ENCODE assay signal across 1 cellular context in genomic region chr22:42091446-42091764, GRCh38.
TF ChIP-seq lines count a peak whose summit lies in the region.

No MANE protein-coding gene starts in this region.

TF ChIP-seq in HEK293, 187 proteins besides CTCF, POLR2A, EP300 and RAD21 (continued from another document):
- TF ChIP-seq, protein P1, sequence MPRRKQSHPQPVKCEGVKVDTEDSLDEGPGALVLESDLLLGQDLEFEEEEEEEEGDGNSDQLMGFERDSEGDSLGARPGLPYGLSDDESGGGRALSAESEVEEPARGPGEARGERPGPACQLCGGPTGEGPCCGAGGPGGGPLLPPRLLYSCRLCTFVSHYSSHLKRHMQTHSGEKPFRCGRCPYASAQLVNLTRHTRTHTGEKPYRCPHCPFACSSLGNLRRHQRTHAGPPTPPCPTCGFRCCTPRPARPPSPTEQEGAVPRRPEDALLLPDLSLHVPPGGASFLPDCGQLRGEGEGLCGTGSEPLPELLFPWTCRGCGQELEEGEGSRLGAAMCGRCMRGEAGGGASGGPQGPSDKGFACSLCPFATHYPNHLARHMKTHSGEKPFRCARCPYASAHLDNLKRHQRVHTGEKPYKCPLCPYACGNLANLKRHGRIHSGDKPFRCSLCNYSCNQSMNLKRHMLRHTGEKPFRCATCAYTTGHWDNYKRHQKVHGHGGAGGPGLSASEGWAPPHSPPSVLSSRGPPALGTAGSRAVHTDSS (tag by site-specific recombination; IDR thresholded peaks at IDR 0.05) = no peak
- TF ChIP-seq ZNF404 (tag by site-specific recombination; IDR thresholded peaks at IDR 0.05) (no peak), ZNF16 (tag by site-specific recombination; IDR thresholded peaks at IDR 0.05; ENCODE audit: low read depth) (no peak), PRDM1 (tag by site-specific recombination; IDR thresholded peaks at IDR 0.05) (no peak), ZNF239 (tag by site-specific recombination; IDR thresholded peaks at IDR 0.05) (no peak), ZNF398 (tag by site-specific recombination; IDR thresholded peaks at IDR 0.05) (no peak), HOXA7 (CRISPR knock-in tag; IDR thresholded peaks at IDR 0.05; ENCODE audit: borderline replicate concordance) (no peak), ZNF621 (tag by site-specific recombination; IDR thresholded peaks at IDR 0.05) (no peak)
- TF ChIP-seq, protein P2, sequence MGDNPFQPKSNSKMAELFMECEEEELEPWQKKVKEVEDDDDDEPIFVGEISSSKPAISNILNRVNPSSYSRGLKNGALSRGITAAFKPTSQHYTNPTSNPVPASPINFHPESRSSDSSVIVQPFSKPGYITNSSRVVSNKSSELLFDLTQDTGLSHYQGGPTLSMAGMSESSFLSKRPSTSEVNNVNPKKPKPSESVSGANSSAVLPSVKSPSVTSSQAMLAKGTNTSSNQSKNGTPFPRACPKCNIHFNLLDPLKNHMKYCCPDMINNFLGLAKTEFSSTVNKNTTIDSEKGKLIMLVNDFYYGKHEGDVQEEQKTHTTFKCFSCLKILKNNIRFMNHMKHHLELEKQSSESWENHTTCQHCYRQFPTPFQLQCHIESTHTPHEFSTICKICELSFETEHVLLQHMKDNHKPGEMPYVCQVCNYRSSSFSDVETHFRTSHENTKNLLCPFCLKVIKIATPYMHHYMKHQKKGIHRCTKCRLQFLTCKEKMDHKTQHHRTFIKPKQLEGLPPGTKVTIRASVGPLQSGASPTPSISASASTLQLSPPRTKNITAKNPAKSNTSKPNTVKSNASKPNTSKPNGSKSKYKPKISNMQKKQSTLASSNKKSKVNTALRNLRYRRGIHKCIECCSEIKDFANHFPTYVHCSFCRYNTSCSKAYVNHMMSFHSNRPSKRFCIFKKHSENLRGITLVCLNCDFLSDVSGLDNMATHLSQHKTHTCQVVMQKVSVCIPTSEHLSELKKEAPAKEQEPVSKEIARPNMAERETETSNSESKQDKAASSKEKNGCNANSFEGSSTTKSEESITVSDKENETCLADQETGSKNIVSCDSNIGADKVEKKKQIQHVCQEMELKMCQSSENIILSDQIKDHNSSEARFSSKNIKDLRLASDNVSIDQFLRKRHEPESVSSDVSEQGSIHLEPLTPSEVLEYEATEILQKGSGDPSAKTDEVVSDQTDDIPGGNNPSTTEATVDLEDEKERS (tag by site-specific recombination; IDR thresholded peaks at IDR 0.05) = no peak
- TF ChIP-seq, protein P3, sequence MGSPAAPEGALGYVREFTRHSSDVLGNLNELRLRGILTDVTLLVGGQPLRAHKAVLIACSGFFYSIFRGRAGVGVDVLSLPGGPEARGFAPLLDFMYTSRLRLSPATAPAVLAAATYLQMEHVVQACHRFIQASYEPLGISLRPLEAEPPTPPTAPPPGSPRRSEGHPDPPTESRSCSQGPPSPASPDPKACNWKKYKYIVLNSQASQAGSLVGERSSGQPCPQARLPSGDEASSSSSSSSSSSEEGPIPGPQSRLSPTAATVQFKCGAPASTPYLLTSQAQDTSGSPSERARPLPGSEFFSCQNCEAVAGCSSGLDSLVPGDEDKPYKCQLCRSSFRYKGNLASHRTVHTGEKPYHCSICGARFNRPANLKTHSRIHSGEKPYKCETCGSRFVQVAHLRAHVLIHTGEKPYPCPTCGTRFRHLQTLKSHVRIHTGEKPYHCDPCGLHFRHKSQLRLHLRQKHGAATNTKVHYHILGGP (tag by site-specific recombination; IDR thresholded peaks at IDR 0.05) = no peak
